9 cellular contexts compared by ENCODE assay signal in genomic region chr6:165458134-165458533, GRCh38.
"Had no signal": no experiment of that assay in that cellular context is flagged by ENCODE, and none has a peak within 500 bp of the region (broad histone marks: within the 10 kb centered on the region; RNA-seq: fewer than 3 reads in every experiment).

No MANE protein-coding gene starts in this region.

- H3K9ac ChIP-seq: GM23248 had no signal

- H3K27me3 Mint-ChIP-seq: IgD-negative memory B cell had no signal

- H3K4me1 ChIP-seq: HAP-1 had no signal

- H3K36me3 Mint-ChIP-seq: IgD-negative memory B cell had no signal

- H3K27ac ChIP-seq: GM23248, HL-60 had no signal

- ATAC-seq: HCT116, HepG2 had no signal

- DNase-seq: GM23248, H7, HFFc6, KBM-7 had no signal

- H3K9me3 ChIP-seq: HAP-1 had no signal

- H3K27ac Mint-ChIP-seq: HFFc6, IgD-negative memory B cell had no signal

- H3K4me3 Mint-ChIP-seq: HFFc6, IgD-negative memory B cell had no signal

- H3K36me3 ChIP-seq: HAP-1 had no signal

- H3K4me3 ChIP-seq: GM23248, HAP-1 had no signal
